Comparison of ENCODE assay signal across 20 cellular contexts in the genomic region with DNA sequence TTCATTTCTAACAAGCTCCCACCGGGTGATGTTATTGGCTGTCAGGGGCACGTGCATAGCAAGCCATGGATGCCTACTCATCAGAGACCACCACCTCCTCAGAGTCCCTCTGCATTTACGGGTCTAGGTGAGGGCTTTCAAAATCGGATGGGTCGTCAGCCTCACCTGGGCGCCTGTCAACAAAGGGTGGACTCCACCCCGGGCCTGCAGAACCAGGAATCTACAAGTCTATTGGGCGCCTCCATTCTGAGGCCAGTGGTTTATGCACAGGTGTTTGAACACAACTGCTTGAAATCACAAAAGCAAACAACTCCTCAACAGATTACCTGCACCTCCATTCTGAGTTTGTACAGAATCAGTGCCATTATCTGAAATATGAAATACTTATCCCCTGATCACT.
"Had no signal": no experiment of that assay in that cellular context is flagged by ENCODE, and none has a peak within 500 bp of the region (broad histone marks: within the 10 kb centered on the region; RNA-seq: fewer than 3 reads in every experiment).

No MANE protein-coding gene starts in this region.

- H3K27me3 ChIP-seq: body of pancreas, esophagus squamous epithelium, neural progenitor cell, upper lobe of left lung had no signal

- H3K27ac ChIP-seq: body of pancreas, coronary artery, parathyroid adenoma, upper lobe of left lung had no signal

- H3K9ac ChIP-seq: neural progenitor cell, parathyroid adenoma had no signal

- H3K36me3 ChIP-seq: esophagus squamous epithelium, neural progenitor cell, upper lobe of left lung had no signal

- H3K4me3 Mint-ChIP-seq: activated CD4-positive, alpha-beta T cell treated with anti-CD3 and anti-CD28 coated beads, Interleukin-2, amount 10 ng/mL, durations not matched to agents 7 days and 5 days; activated naive CD8-positive, alpha-beta T cell treated with anti-CD3 and anti-CD28 coated beads for 36 hours; activated T-helper 1 cell treated with anti-CD3 and anti-CD28 coated beads, Interleukin-12 subunit alpha, Interleukin-12 subunit beta, Interleukin-2, Interleukin-4 antibody, amounts not matched to agents 30 ng/mL and 10 ng/mL and 1 ng/mL, durations not matched to agents 14 hours and 24 hours and 36 hours had no signal

- H3K36me3 Mint-ChIP-seq: activated naive CD8-positive, alpha-beta T cell treated with anti-CD3 and anti-CD28 coated beads for 36 hours; neural progenitor cell had no signal

- DNase-seq: activated CD4-positive, alpha-beta T cell treated with anti-CD3 and anti-CD28 coated beads, Interleukin-2, amount 10 ng/mL, durations not matched to agents 7 days and 5 days; activated CD4-positive, CD25-positive, alpha-beta regulatory T cell; activated CD8-positive, alpha-beta memory T cell treated with anti-CD3 and anti-CD28 coated beads for 24 hours; activated naive CD8-positive, alpha-beta T cell treated with anti-CD3 and anti-CD28 coated beads for 36 hours; amygdala; body of pancreas; caudate nucleus; effector CD4-positive, alpha-beta T cell; esophagus squamous epithelium; glutamatergic neuron; mesendoderm; stimulated activated CD4-positive, alpha-beta T cell treated with anti-CD3 and anti-CD28 coated beads, Interleukin-4, amount 100 ng/mL, for 24 hours; stimulated activated naive CD4-positive, alpha-beta T cell had no signal

- H3K9me3 Mint-ChIP-seq: activated naive CD8-positive, alpha-beta T cell treated with anti-CD3 and anti-CD28 coated beads for 36 hours had no signal

- H2AFZ ChIP-seq: neural progenitor cell, parathyroid adenoma had no signal

- H3K4me1 ChIP-seq: body of pancreas, parathyroid adenoma had no signal

- H3K9me3 ChIP-seq: body of pancreas, esophagus squamous epithelium, upper lobe of left lung had no signal

- H3K4me3 ChIP-seq: body of pancreas, coronary artery, esophagus squamous epithelium, neural progenitor cell, upper lobe of left lung had no signal

- FAIRE-seq: endothelial cell of umbilical vein, TTC549 had no signal

- H3K27me3 Mint-ChIP-seq: activated CD4-positive, alpha-beta T cell treated with anti-CD3 and anti-CD28 coated beads, Interleukin-2, amount 10 ng/mL, durations not matched to agents 7 days and 5 days; activated naive CD8-positive, alpha-beta T cell treated with anti-CD3 and anti-CD28 coated beads for 36 hours had no signal

- H3K79me2 ChIP-seq: parathyroid adenoma had no signal

- H3K27ac Mint-ChIP-seq: activated CD4-positive, alpha-beta T cell treated with anti-CD3 and anti-CD28 coated beads, Interleukin-2, amount 10 ng/mL, durations not matched to agents 7 days and 5 days; activated naive CD8-positive, alpha-beta T cell treated with anti-CD3 and anti-CD28 coated beads for 36 hours; activated T-helper 1 cell treated with anti-CD3 and anti-CD28 coated beads, Interleukin-12 subunit alpha, Interleukin-12 subunit beta, Interleukin-2, Interleukin-4 antibody, amounts not matched to agents 30 ng/mL and 10 ng/mL and 1 ng/mL, durations not matched to agents 14 hours and 24 hours and 36 hours; neural progenitor cell had no signal
